Comparison of ENCODE assay signal across 11 cellular contexts in the genomic region with DNA sequence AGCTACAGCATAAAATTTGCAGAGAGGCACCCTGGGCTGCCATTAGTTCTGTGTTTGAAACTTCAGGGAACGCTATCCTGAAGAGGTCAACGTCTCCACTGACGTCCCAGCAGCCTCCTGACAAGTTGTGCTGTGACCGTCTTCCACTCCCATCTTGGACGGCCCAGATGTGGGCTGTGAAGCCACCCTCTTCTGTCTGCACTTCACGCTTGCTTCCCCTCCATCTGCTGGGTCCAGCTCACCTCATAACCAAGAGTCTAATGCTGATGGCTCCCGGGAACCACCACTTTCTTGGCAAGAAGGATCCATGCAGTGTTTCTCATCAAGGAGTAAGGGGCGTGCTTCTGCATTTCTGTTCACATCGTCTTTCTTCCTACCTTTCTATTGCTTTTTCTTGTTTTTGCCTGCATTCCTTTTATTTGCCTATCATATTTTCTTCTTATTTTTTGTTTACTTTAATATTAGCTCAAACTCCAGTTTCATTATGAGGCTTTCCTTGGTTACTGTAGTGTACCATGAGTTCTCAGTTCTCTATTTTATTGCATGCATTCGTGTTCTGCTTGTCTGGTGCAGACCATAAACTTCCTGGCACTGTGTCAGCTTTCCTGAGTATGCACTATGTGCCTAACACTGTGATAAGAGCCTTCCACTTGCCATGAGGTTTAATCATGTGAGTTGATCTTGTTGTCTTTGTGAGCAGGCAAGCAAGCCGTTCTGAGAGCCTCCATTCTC.
DNase-seq lines count a peak whose midpoint lies in the region; ATAC-seq and TF ChIP-seq lines count a peak whose summit lies in the region.
"Had no signal": no experiment of that assay in that cellular context is flagged by ENCODE, and none has a peak within 500 bp of the region (broad histone marks: within the 10 kb centered on the region; RNA-seq: fewer than 3 reads in every experiment).

No MANE protein-coding gene starts in this region.

- no peak overlapping the region for H3K27ac Mint-ChIP-seq in HFFc6
- no peak overlapping the region for H3K27ac Mint-ChIP-seq in activated CD8-positive, alpha-beta T cell treated with anti-CD3 and anti-CD28 coated beads for 36 hours
- H3K27ac Mint-ChIP-seq: activated T-helper 17 cell treated with anti-CD3 and anti-CD28 coated beads, Interleukin-2, amount 50 U/mL, for 72 hours had no signal

- H3K36me3 Mint-ChIP-seq in HFFc6 (ENCODE audit: low read depth): no peaks in the 10 kb centered on the region
- H3K36me3 Mint-ChIP-seq in activated CD8-positive, alpha-beta T cell treated with anti-CD3 and anti-CD28 coated beads for 36 hours (ENCODE audit: low read depth): no peaks in the 10 kb centered on the region

- POLR2A ChIA-PET in activated CD8-positive, alpha-beta T cell treated with anti-CD3 and anti-CD28 coated beads for 36 hours (lab: Charles Lee): no interaction called here

- peak; percentile 8 for DNase-seq in midbrain (lab: John Stamatoyannopoulos, UW)
- no peak for DNase-seq in HFFc6
- no peak for DNase-seq in activated CD8-positive, alpha-beta T cell treated with anti-CD3 and anti-CD28 coated beads for 36 hours
- DNase-seq in NCI-H187 treated with DMSO at 0.1 percent for 48 hours (lab: John Stamatoyannopoulos, UW): no peak
- no peak for DNase-seq in stimulated activated naive CD4-positive, alpha-beta T cell treated with Interleukin-2 at 50 U/mL for 16 hours (lab: John Stamatoyannopoulos, UW)
- DNase-seq: psoas muscle had no signal

- peaks cover 38% of the 10 kb centered on the region for H3K9me3 Mint-ChIP-seq in HFFc6
- no peaks in the 10 kb centered on the region for H3K9me3 Mint-ChIP-seq in activated CD8-positive, alpha-beta T cell treated with anti-CD3 and anti-CD28 coated beads for 36 hours
- H3K9me3 Mint-ChIP-seq: activated T-helper 17 cell treated with anti-CD3 and anti-CD28 coated beads, Interleukin-2, amount 50 U/mL, for 72 hours had no signal

- ATAC-seq in GM18861 (IDR thresholded peaks at IDR 0.05; ENCODE audit: unreplicated experiment) (peak; percentile 100), GM21619 (IDR thresholded peaks at IDR 0.05; ENCODE audit: unreplicated experiment) (peak; percentile 99), HG03432 (IDR thresholded peaks at IDR 0.05; ENCODE audit: unreplicated experiment) (peak; percentile 99)
- ATAC-seq in activated CD8-positive, alpha-beta T cell treated with anti-CD3 and anti-CD28 coated beads for 36 hours: no peak
- ATAC-seq: activated T-helper 17 cell treated with anti-CD3 and anti-CD28 coated beads, Interleukin-2, amount 50 U/mL, for 72 hours; psoas muscle; SK-N-SH treated with all-trans-retinoic acid at 6 μM for 48 hours had no signal

- TF ChIP-seq CTCF in HFFc6 (IDR thresholded peaks at IDR 0.05): no peak
- TF ChIP-seq CTCF in activated CD8-positive, alpha-beta T cell treated with anti-CD3 and anti-CD28 coated beads for 36 hours (IDR thresholded peaks at IDR 0.05): no peak

- intact Hi-C loops in activated CD8-positive, alpha-beta T cell treated with anti-CD3 and anti-CD28 coated beads for 36 hours (cut with micrococcal nuclease): no loop called here

- CTCF ChIA-PET in activated CD8-positive, alpha-beta T cell treated with anti-CD3 and anti-CD28 coated beads for 36 hours (lab: Charles Lee): no interaction called here

- no peaks in the 10 kb centered on the region; the same call in 1 of the 2 replicates for H3K27me3 Mint-ChIP-seq in HFFc6 (ENCODE audit: insufficient read depth)
- H3K27me3 Mint-ChIP-seq in activated CD8-positive, alpha-beta T cell treated with anti-CD3 and anti-CD28 coated beads for 36 hours: peaks cover 1% of the 10 kb centered on the region
- H3K27me3 Mint-ChIP-seq: activated T-helper 17 cell treated with anti-CD3 and anti-CD28 coated beads, Interleukin-2, amount 50 U/mL, for 72 hours had no signal

- no peak overlapping the region for H3K4me3 Mint-ChIP-seq in HFFc6
- H3K4me3 Mint-ChIP-seq in activated CD8-positive, alpha-beta T cell treated with anti-CD3 and anti-CD28 coated beads for 36 hours: no peak overlapping the region
- H3K4me3 Mint-ChIP-seq: activated T-helper 17 cell treated with anti-CD3 and anti-CD28 coated beads, Interleukin-2, amount 50 U/mL, for 72 hours had no signal

- no peaks in the 10 kb centered on the region for H3K4me1 Mint-ChIP-seq in HFFc6 (ENCODE audit: low read depth)
- no peaks in the 10 kb centered on the region for H3K4me1 Mint-ChIP-seq in activated CD8-positive, alpha-beta T cell treated with anti-CD3 and anti-CD28 coated beads for 36 hours (ENCODE audit: low read depth)
- H3K4me1 Mint-ChIP-seq: activated T-helper 17 cell treated with anti-CD3 and anti-CD28 coated beads, Interleukin-2, amount 50 U/mL, for 72 hours had no signal
